Comparison of ENCODE assay signal across 19 cellular contexts in genomic region chr15:101254157-101255065, GRCh38.
"Had no signal": no experiment of that assay in that cellular context is flagged by ENCODE, and none has a peak within 500 bp of the region (broad histone marks: within the 10 kb centered on the region; RNA-seq: fewer than 3 reads in every experiment).

No MANE protein-coding gene starts in this region.

- H3K4me3 Mint-ChIP-seq: activated naive CD4-positive, alpha-beta T cell treated with anti-CD3 and anti-CD28 coated beads for 36 hours; immature natural killer cell; T-helper 1 cell treated with Interleukin-12 subunit alpha and Interleukin-12 subunit beta and Interleukin-4 antibody, amounts not matched to agents 30 μg/mL and 1 μg/mL, for 36 hours had no signal

- H3K27ac Mint-ChIP-seq: activated naive CD4-positive, alpha-beta T cell treated with anti-CD3 and anti-CD28 coated beads for 36 hours; activated T-helper 2 cell treated with anti-CD3 and anti-CD28 coated beads, Interferon-gamma antibody, Interleukin-2, Interleukin-4, amounts not matched to agents 10 μg/mL and 5 μg/mL and 100 μg/mL, durations not matched to agents 14 hours and 24 hours and 36 hours; neural progenitor cell; T-helper 1 cell treated with Interleukin-12 subunit alpha and Interleukin-12 subunit beta and Interleukin-4 antibody, amounts not matched to agents 30 μg/mL and 1 μg/mL, for 36 hours had no signal

- H3K9me3 Mint-ChIP-seq: activated naive CD4-positive, alpha-beta T cell treated with anti-CD3 and anti-CD28 coated beads for 36 hours; activated T-helper 2 cell treated with anti-CD3 and anti-CD28 coated beads, Interferon-gamma antibody, Interleukin-2, Interleukin-4, amounts not matched to agents 10 μg/mL and 5 μg/mL and 100 μg/mL, durations not matched to agents 14 hours and 24 hours and 36 hours; immature natural killer cell; neural progenitor cell; stimulated activated naive CD8-positive, alpha-beta T cell treated with anti-CD3 and anti-CD28 coated beads, Interleukin-15, amount 100 ng/mL, for 72 hours; T-helper 1 cell treated with Interleukin-12 subunit alpha and Interleukin-12 subunit beta and Interleukin-4 antibody, amounts not matched to agents 30 μg/mL and 1 μg/mL, for 36 hours had no signal

- H3K9ac ChIP-seq: neural progenitor cell had no signal

- H3K36me3 Mint-ChIP-seq: immature natural killer cell, neural progenitor cell had no signal

- DNase-seq: activated CD4-positive, alpha-beta T cell treated with anti-CD3 and anti-CD28 coated beads, Interleukin-2, amount 50 U/mL, for 48 hours; activated naive CD4-positive, alpha-beta T cell treated with anti-CD3 and anti-CD28 coated beads for 36 hours; cortex of kidney; gastrocnemius medialis; heart left ventricle; immature natural killer cell; kidney glomerular epithelial cell; left ventricle myocardium inferior; stimulated activated naive CD8-positive, alpha-beta T cell treated with anti-CD3 and anti-CD28 coated beads, Interleukin-15, amount 100 ng/mL, for 72 hours; trophoblast cell had no signal

- H2AFZ ChIP-seq: neural progenitor cell had no signal

- ATAC-seq: esophagus mucosa; gastrocnemius medialis; heart left ventricle; right cardiac atrium; stimulated activated naive CD8-positive, alpha-beta T cell treated with anti-CD3 and anti-CD28 coated beads, Interleukin-15, amount 100 ng/mL, for 72 hours had no signal

- H3K4me1 ChIP-seq: prostate gland had no signal

- H3K4me3 ChIP-seq: ascending aorta, breast epithelium, gastrocnemius medialis, heart left ventricle, left ventricle myocardium inferior, neural progenitor cell, prostate gland, suprapubic skin had no signal

- H3K9me3 ChIP-seq: ascending aorta, breast epithelium, gastrocnemius medialis, heart left ventricle, left ventricle myocardium inferior, prostate gland, suprapubic skin had no signal

- H3K36me3 ChIP-seq: ascending aorta, breast epithelium, gastrocnemius medialis, heart left ventricle, left ventricle myocardium inferior, neural progenitor cell, prostate gland, suprapubic skin had no signal

- H3K27ac ChIP-seq: ascending aorta, breast epithelium, gastrocnemius medialis, neural progenitor cell, prostate gland, suprapubic skin had no signal

- H3K27me3 ChIP-seq: ascending aorta, breast epithelium, gastrocnemius medialis, heart left ventricle, suprapubic skin had no signal
